ENCODE assay signal across 24 cellular contexts in the genomic region with DNA sequence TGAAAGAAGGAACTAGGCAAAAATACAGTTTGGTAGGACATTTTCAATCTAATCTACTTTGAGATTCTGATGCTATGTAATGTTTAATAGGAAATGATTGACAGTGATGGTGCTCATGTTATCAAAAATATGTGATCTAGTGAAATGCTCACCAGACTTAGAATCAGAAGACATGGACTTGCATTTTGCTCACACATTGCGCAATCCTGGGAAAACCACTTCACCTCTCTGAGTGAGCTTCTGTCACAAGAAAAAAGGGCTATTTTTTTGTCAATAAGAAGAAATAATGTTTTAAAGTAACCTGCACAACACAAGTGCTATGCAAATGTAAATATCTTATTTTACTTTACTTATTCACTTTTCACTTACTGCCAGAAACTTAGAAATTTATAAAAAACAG.
DNase-seq lines count a peak whose midpoint lies in the region; ATAC-seq, FAIRE-seq and TF ChIP-seq lines count a peak whose summit lies in the region.
"Had no signal": no experiment of that assay in that cellular context is flagged by ENCODE, and none has a peak within 500 bp of the region (broad histone marks: within the 10 kb centered on the region; RNA-seq: fewer than 3 reads in every experiment).

No MANE protein-coding gene starts in this region.

- no peak overlapping the region for H4K91ac ChIP-seq in IMR-90 (ENCODE audit: insufficient read depth, low read depth, low read length)

- no peak for DNase-seq in A549 (ENCODE audit: low read depth in 1 of 2, low spot score in 1 of 2)
- DNase-seq in IMR-90, result peak; percentile 44
- DNase-seq in brain microvascular endothelial cell, result peak; percentile 10
- peak; percentile 21 for DNase-seq in fibroblast of villous mesenchyme (ENCODE audit: low read depth)
- no peak for DNase-seq in hepatic stellate cell (ENCODE audit: low spot score)
- no peak for DNase-seq in ACHN
- DNase-seq in NCI-H1048 (lab: John Stamatoyannopoulos, UW), result no peak
- DNase-seq in stimulated activated CD4-positive, alpha-beta T cell treated with anti-CD3 and anti-CD28 coated beads, Interleukin-4, amount 100 ng/mL, for 1 hour, result no peak
- DNase-seq: activated CD4-positive, alpha-beta T cell treated with anti-CD3 and anti-CD28 coated beads, Interleukin-2, amount 10 ng/mL, durations not matched to agents 7 days and 5 days; activated gamma-delta T cell; activated T-cell treated with anti-CD3 and anti-CD28 coated beads, Interleukin-2, amount 50 U/mL, for 24 hours; DMS79 treated with DMSO at 0.1 percent for 48 hours; KBM-7; left ventricle myocardium inferior; MM.1S; NCI-H1694; NCI-H446 treated with DMSO at 0.1 percent for 48 hours; transverse colon had no signal

- H3K4me1 ChIP-seq in A549 (no peaks in the 10 kb centered on the region), IMR-90 (ENCODE audit: control insufficient read depth, insufficient read depth, low read length) (no peaks in the 10 kb centered on the region)
- H3K4me1 ChIP-seq: BLaER1, gastroesophageal sphincter, left ventricle myocardium inferior, transverse colon had no signal

- intact Hi-C loops in IMR-90 (cut with micrococcal nuclease), result no loop called here

- TF ChIP-seq POLR2A in A549 (IDR thresholded peaks at IDR 0.05; ENCODE audit: low read length), result no peak
- TF ChIP-seq POLR2A in IMR-90 (IDR thresholded peaks at IDR 0.05; ENCODE audit: low read depth, low read length), result no peak

- no peak for TF ChIP-seq EP300 in A549 (IDR thresholded peaks at IDR 0.05)

- no peak overlapping the region for H2AFZ ChIP-seq in IMR-90 (replicated peaks; ENCODE audit: low read length, poor library complexity)

- no peak overlapping the region for H2BK20ac ChIP-seq in IMR-90 (ENCODE audit: low read depth, low read length)

- H3K36me3 ChIP-seq in IMR-90 (ENCODE audit: control insufficient read depth, insufficient read depth, low read length), result no peaks in the 10 kb centered on the region
- H3K36me3 ChIP-seq in brain microvascular endothelial cell (replicated peaks), result no peaks in the 10 kb centered on the region
- H3K36me3 ChIP-seq: BLaER1, gastroesophageal sphincter, left ventricle myocardium inferior, transverse colon had no signal

- no peaks in the 10 kb centered on the region for H3K79me1 ChIP-seq in IMR-90 (ENCODE audit: low read depth in 1 of 2, low read length in 2 of 2)

- WGBS in A549 (ENCODE audit: missing lambda C conversion rate), result 25% methylated on average over 1 of the region's 1 CpG
- WGBS in IMR-90 (ENCODE audit: extremely low coverage in 2 of 2, insufficient read length in 1 of 2), 2 experiments, result no CpG with 5 or more reads among the region's 1 CpG

- H3K18ac ChIP-seq in IMR-90 (ENCODE audit: low read depth, low read length), result no peak overlapping the region

- BruUV-seq in IMR-90 (replicated peaks; lab: Mats Ljungman, UMichigan), result no TSS peak

- no peak overlapping the region for H3K4ac ChIP-seq in IMR-90 (ENCODE audit: low read depth, low read length)

- no peak for FAIRE-seq in A549 (lab: Jason Lieb, UNC)
- FAIRE-seq: islet of Langerhans had no signal

- H3K27me3 ChIP-seq in IMR-90 (ENCODE audit: control insufficient read depth, insufficient read depth, low read length), result no peaks in the 10 kb centered on the region
- no peaks in the 10 kb centered on the region for H3K27me3 ChIP-seq in brain microvascular endothelial cell (replicated peaks)
- H3K27me3 ChIP-seq: BLaER1, gastroesophageal sphincter, transverse colon had no signal

- H2BK5ac ChIP-seq in IMR-90 (ENCODE audit: low read depth, low read length, poor library complexity, severe bottlenecking), result no peak overlapping the region

- H3K23ac ChIP-seq in IMR-90 (ENCODE audit: low read depth, low read length), result no peak overlapping the region

- no peak for ATAC-seq in A549
- no peak for ATAC-seq in IMR-90 (ENCODE audit: low read depth)
- ATAC-seq: gastroesophageal sphincter; natural killer cell treated with Interleukin-12 subunit alpha and Interleukin-12 subunit beta and Interleukin-15 and Interleukin-18, amount 100 ng/mL, for 72 hours; SK-N-SH treated with all-trans-retinoic acid at 6 μM for 48 hours had no signal

- no peak overlapping the region for H2AK9ac ChIP-seq in IMR-90 (replicated peaks; ENCODE audit: low read depth, low read length, poor library complexity)

- dilution Hi-C loops in IMR-90 (cut with HindIII; ENCODE audit: low sequenced_read_pairs, unreplicated experiment), result no loop called here

- no peak overlapping the region for H3K4me2 ChIP-seq in A549
- no peak overlapping the region for H3K4me2 ChIP-seq in IMR-90 (ENCODE audit: low read depth, low read length)
- H3K4me2 ChIP-seq: BLaER1 had no signal

- H3K14ac ChIP-seq in IMR-90 (replicated peaks; ENCODE audit: low read depth, low read length), result no peak overlapping the region

- H3K27ac ChIP-seq in A549 (no peak overlapping the region), IMR-90 (ENCODE audit: insufficient read depth, low read length) (no peak overlapping the region), brain microvascular endothelial cell (no peak overlapping the region)
- H3K27ac ChIP-seq: BLaER1, gastroesophageal sphincter, left ventricle myocardium inferior, skin epidermis, transverse colon had no signal

- no peak overlapping the region for H2BK120ac ChIP-seq in IMR-90 (ENCODE audit: low read depth, low read length)

- no peaks in the 10 kb centered on the region for H4K20me1 ChIP-seq in IMR-90 (ENCODE audit: insufficient read depth, low read length)
- H4K20me1 ChIP-seq: BLaER1 had no signal

- H3K56ac ChIP-seq in IMR-90 (ENCODE audit: extremely low read depth, insufficient read depth, low read length), result no peak overlapping the region

- in situ Hi-C loops in IMR-90 (cut with MboI; ENCODE audit: low sequenced_read_pairs) (no loop called here), brain microvascular endothelial cell (cut with HindIII; ENCODE audit: low pct_ligation_motif_present, low sequenced_read_pairs) (no loop called here), ACHN (cut with HindIII; ENCODE audit: low pct_ligation_motif_present, low pct_unique_long_range_greater_than_20kb, low sequenced_read_pairs) (no loop called here)

- H3K9me3 ChIP-seq in A549, result no peaks in the 10 kb centered on the region
- H3K9me3 ChIP-seq in IMR-90 (ENCODE audit: control insufficient read depth, insufficient read depth, low read length), result no peaks in the 10 kb centered on the region
- H3K9me3 ChIP-seq: BLaER1, gastroesophageal sphincter, left ventricle myocardium inferior, transverse colon had no signal

- no peak overlapping the region for H2BK15ac ChIP-seq in IMR-90 (ENCODE audit: low read depth, low read length)

- CTCF ChIA-PET in A549 (lab: Yijun Ruan, JAX), result no interaction called here
- CTCF ChIA-PET in IMR-90 (lab: Yijun Ruan, JAX), result interaction anchor here (0.6 kb wide), 1 partner anchor 176 kb away, joined by 3 read pairs; no protein-coding TSS in a partner anchor

- H3K9ac ChIP-seq in IMR-90 (ENCODE audit: low read depth, low read length), result no peak overlapping the region
- H3K9ac ChIP-seq: BLaER1 had no signal

- H3K4me3 ChIP-seq in A549 (no peak overlapping the region), IMR-90 (ENCODE audit: insufficient read depth, low read depth, low read length) (no peak overlapping the region), brain microvascular endothelial cell (ENCODE audit: low read depth, low read length) (no peak overlapping the region), fibroblast of villous mesenchyme (ENCODE audit: low read depth, low read length) (no peak overlapping the region)
- H3K4me3 ChIP-seq: BLaER1, gastroesophageal sphincter, left ventricle myocardium inferior, skin epidermis, transverse colon had no signal

- no peak overlapping the region for H4K5ac ChIP-seq in IMR-90 (ENCODE audit: low read depth, low read length)

- H2AK5ac ChIP-seq in IMR-90 (ENCODE audit: low read depth, low read length), result no peak overlapping the region

- POLR2A ChIA-PET in A549 (lab: Yijun Ruan, JAX), result no interaction called here
- POLR2A ChIA-PET in IMR-90 (lab: Charles Lee; ENCODE audit: unreplicated experiment), result no interaction called here

- H4K8ac ChIP-seq in IMR-90 (ENCODE audit: low read depth in 2 of 2, low read length in 2 of 2), result no peak overlapping the region

- no peaks in the 10 kb centered on the region; the same call in 1 of the 2 replicates for H3K9me1 ChIP-seq in IMR-90 (ENCODE audit: insufficient read depth, low read length)

- TF ChIP-seq RAD21 in A549 (conservative IDR thresholded peaks at IDR 0.05 in 1 of 2, IDR thresholded peaks at IDR 0.05 in 1 of 2) (no peak), IMR-90 (IDR thresholded peaks at IDR 0.05; ENCODE audit: low read length) (no peak)

- TF ChIP-seq CTCF in A549 (IDR thresholded peaks at IDR 0.05), result no peak
- TF ChIP-seq CTCF in IMR-90 (conservative IDR thresholded peaks at IDR 0.05; ENCODE audit: low read depth, low read length), result no peak
- TF ChIP-seq CTCF in brain microvascular endothelial cell (IDR thresholded peaks at IDR 0.05; ENCODE audit: low read depth, low read length, missing control alignments), result no peak
- no peak for TF ChIP-seq CTCF in fibroblast of villous mesenchyme (IDR thresholded peaks at IDR 0.05; ENCODE audit: insufficient read depth, low read depth, low read length)

TF ChIP-seq in A549, 52 proteins besides CTCF, POLR2A, EP300 and RAD21:
- no peak for TF ChIP-seq MAFK (IDR thresholded peaks at IDR 0.05; ENCODE audit: partially characterized antibody)
- peak; percentile 50 to 78; a peak in 3 of 4 replicates for TF ChIP-seq CEBPB (IDR thresholded peaks at IDR 0.05)

TF ChIP-seq in IMR-90, 13 proteins besides CTCF, POLR2A, EP300 and RAD21:
- TF ChIP-seq RFX5 (IDR thresholded peaks at IDR 0.05; ENCODE audit: low read depth, low read length), result no peak
- TF ChIP-seq MAFK (IDR thresholded peaks at IDR 0.05; ENCODE audit: low read depth, low read length), result no peak
- peak; percentile 98 for TF ChIP-seq CEBPB (IDR thresholded peaks at IDR 0.05; ENCODE audit: low read depth, low read length)
- TF ChIP-seq RCOR1 (IDR thresholded peaks at IDR 0.05; ENCODE audit: insufficient replicate concordance, low read length), result no peak
- TF ChIP-seq ELK1 (IDR thresholded peaks at IDR 0.05; ENCODE audit: borderline replicate concordance, low read depth, low read length), result no peak
- TF ChIP-seq FOS (IDR thresholded peaks at IDR 0.05; ENCODE audit: low read depth, low read length), result no peak
TF ChIP-seq in IMR-90: peak in this region for 1.

Comparison
In these comparisons a context has a peak if more than half of its experiments do, and no peak if none do; other contexts are left out.
1. DNase-seq: peak in IMR-90 (single experiment), brain microvascular endothelial cell (single experiment) and fibroblast of villous mesenchyme (single experiment); none in A549 (0 of 2), hepatic stellate cell (single experiment), ACHN (single experiment), NCI-H1048 (single experiment) and stimulated activated CD4-positive, alpha-beta T cell treated with anti-CD3 and anti-CD28 coated beads, Interleukin-4, amount 100 ng/mL, for 1 hour (single experiment).